ENCODE assay signal across 8 cellular contexts in genomic region chr2:46062637-46063412, GRCh38.
DNase-seq lines count a peak whose midpoint lies in the region; ATAC-seq and TF ChIP-seq lines count a peak whose summit lies in the region.

No MANE protein-coding gene starts in this region.

- DNase-seq in CD4-positive, CD25-positive, alpha-beta regulatory T cell: peak; percentile 39 to 76 (median 56)
- DNase-seq in HT1080 (ENCODE audit: low read depth): peak; percentile 68
- DNase-seq in NOMO-1 treated with dmso at 0.1 percent for 144 hours (lab: John Stamatoyannopoulos, UW; ENCODE audit: unreplicated experiment): peak; percentile 28
- DNase-seq in activated CD8-positive, alpha-beta memory T cell treated with anti-CD3 and anti-CD28 coated beads, Interleukin-2, amount 10 ng/mL, durations not matched to agents 7 days and 5 days: peak; percentile 89
- DNase-seq in epithelial cell of esophagus (ENCODE audit: low read depth): peak; percentile 78
- DNase-seq in mucosa of gallbladder (ENCODE audit: low spot score): peak; percentile 84
- peak; percentile 24 to 56 for DNase-seq in stimulated activated CD8-positive, alpha-beta memory T cell treated with anti-CD3 and anti-CD28 coated beads, Interleukin-4, amount 100 ng/mL, for 4 hours (ENCODE audit: low read depth in 2 of 2, low spot score in 1 of 2)

- peak overlapping the region in 1 of 3 donors; percentile 6 for H3K27ac Mint-ChIP-seq in CD4-positive, CD25-positive, alpha-beta regulatory T cell
- peak overlapping the region; percentile 45 for H3K27ac Mint-ChIP-seq in activated CD8-positive, alpha-beta memory T cell treated with anti-CD3 and anti-CD28 coated beads, Interleukin-2, amount 10 ng/mL, durations not matched to agents 7 days and 5 days

- ATAC-seq in CD4-positive, CD25-positive, alpha-beta regulatory T cell (ENCODE audit: low read depth in 2 of 2): no peak
- ATAC-seq in activated CD8-positive, alpha-beta memory T cell treated with anti-CD3 and anti-CD28 coated beads, Interleukin-2, amount 10 ng/mL, durations not matched to agents 7 days and 5 days: peak; percentile 69
- ATAC-seq in HG02763 (IDR thresholded peaks at IDR 0.05; ENCODE audit: unreplicated experiment): no peak

- TF ChIP-seq CTCF in epithelial cell of esophagus (IDR thresholded peaks at IDR 0.05; ENCODE audit: insufficient read depth, low read depth, low read length, missing control alignments): peak; percentile 92

- CTCF ChIA-PET in activated CD8-positive, alpha-beta memory T cell treated with anti-CD3 and anti-CD28 coated beads, Interleukin-2, amount 10 ng/mL, durations not matched to agents 7 days and 5 days (lab: Charles Lee): interaction anchor here (0.7 to 3.2 kb wide), 57 partner anchors 8 to 588 kb away, joined by 3 to 38 read pairs (median 4); partner anchors contain the start of gene EPAS1

- H3K4me1 ChIP-seq in CD4-positive, CD25-positive, alpha-beta regulatory T cell (ENCODE audit: control insufficient read depth, insufficient read depth, low read length, poor library complexity, severe bottlenecking): peaks cover 2% of the 10 kb centered on the region

- H3K27me3 ChIP-seq in CD4-positive, CD25-positive, alpha-beta regulatory T cell (ENCODE audit: control insufficient read depth, insufficient read depth, low read length): no peaks in the 10 kb centered on the region

- H3K27me3 Mint-ChIP-seq in CD4-positive, CD25-positive, alpha-beta regulatory T cell: no peaks in the 10 kb centered on the region
- H3K27me3 Mint-ChIP-seq in activated CD8-positive, alpha-beta memory T cell treated with anti-CD3 and anti-CD28 coated beads, Interleukin-2, amount 10 ng/mL, durations not matched to agents 7 days and 5 days: no peaks in the 10 kb centered on the region

- H3K9me3 Mint-ChIP-seq in CD4-positive, CD25-positive, alpha-beta regulatory T cell: no peaks in the 10 kb centered on the region
- no peaks in the 10 kb centered on the region for H3K9me3 Mint-ChIP-seq in activated CD8-positive, alpha-beta memory T cell treated with anti-CD3 and anti-CD28 coated beads, Interleukin-2, amount 10 ng/mL, durations not matched to agents 7 days and 5 days (ENCODE audit: low read depth)

- H3K36me3 ChIP-seq in CD4-positive, CD25-positive, alpha-beta regulatory T cell (ENCODE audit: control insufficient read depth, insufficient read depth, low read length): no peaks in the 10 kb centered on the region

- H3K4me1 Mint-ChIP-seq in CD4-positive, CD25-positive, alpha-beta regulatory T cell: peaks cover 0 to 12% (median 5%) of the 10 kb centered on the region in 4 donors
- peaks cover 43% of the 10 kb centered on the region for H3K4me1 Mint-ChIP-seq in activated CD8-positive, alpha-beta memory T cell treated with anti-CD3 and anti-CD28 coated beads, Interleukin-2, amount 10 ng/mL, durations not matched to agents 7 days and 5 days

- no peak overlapping the region for H3K27ac ChIP-seq in CD4-positive, CD25-positive, alpha-beta regulatory T cell (ENCODE audit: insufficient read depth, low read length, poor library complexity, severe bottlenecking)

- H3K36me3 Mint-ChIP-seq in CD4-positive, CD25-positive, alpha-beta regulatory T cell: no peaks in the 10 kb centered on the region
- H3K36me3 Mint-ChIP-seq in activated CD8-positive, alpha-beta memory T cell treated with anti-CD3 and anti-CD28 coated beads, Interleukin-2, amount 10 ng/mL, durations not matched to agents 7 days and 5 days: peaks cover 4% of the 10 kb centered on the region

- no peak overlapping the region for H3K4me3 Mint-ChIP-seq in CD4-positive, CD25-positive, alpha-beta regulatory T cell
- no peak overlapping the region for H3K4me3 Mint-ChIP-seq in activated CD8-positive, alpha-beta memory T cell treated with anti-CD3 and anti-CD28 coated beads, Interleukin-2, amount 10 ng/mL, durations not matched to agents 7 days and 5 days

- H3K9me3 ChIP-seq in CD4-positive, CD25-positive, alpha-beta regulatory T cell (ENCODE audit: control insufficient read depth in 2 of 2, low read length in 2 of 2): no peaks in the 10 kb centered on the region

- H3K4me3 ChIP-seq in CD4-positive, CD25-positive, alpha-beta regulatory T cell (ENCODE audit: low read depth, low read length): no peak overlapping the region
- no peak overlapping the region for H3K4me3 ChIP-seq in epithelial cell of esophagus (ENCODE audit: low read length)

Comparison
In these comparisons a context has a peak if more than half of its experiments do, and no peak if none do; other contexts are left out.
1. DNase-seq: peak in every context shown above with its lines; median percentile 89 in activated CD8-positive, alpha-beta memory T cell treated with anti-CD3 and anti-CD28 coated beads, Interleukin-2, amount 10 ng/mL, durations not matched to agents 7 days and 5 days; 84 in mucosa of gallbladder; 78 in epithelial cell of esophagus; 68 in HT1080; 56 in CD4-positive, CD25-positive, alpha-beta regulatory T cell; 40 in stimulated activated CD8-positive, alpha-beta memory T cell treated with anti-CD3 and anti-CD28 coated beads, Interleukin-4, amount 100 ng/mL, for 4 hours; 28 in NOMO-1 treated with dmso at 0.1 percent for 144 hours.